Comparison of ENCODE assay signal across 37 cellular contexts in genomic region chr9:135764731-135765130, GRCh38.
"Had no signal": no experiment of that assay in that cellular context is flagged by ENCODE, and none has a peak within 500 bp of the region (broad histone marks: within the 10 kb centered on the region; RNA-seq: fewer than 3 reads in every experiment).

No MANE protein-coding gene starts in this region.

- H3K4me3 ChIP-seq: adrenal gland, body of pancreas, breast epithelium had no signal

- H3K4me1 Mint-ChIP-seq: activated B cell treated with CpG ODN at 0.5 μM for 24 hours; activated CD4-positive, alpha-beta T cell treated with anti-CD3 and anti-CD28 coated beads, Interleukin-2, amount 10 ng/mL, durations not matched to agents 24 days and 14 days; activated naive CD8-positive, alpha-beta T cell treated with anti-CD3 and anti-CD28 coated beads for 36 hours; activated T-helper 17 cell treated with anti-CD3 and anti-CD28 coated beads, Interleukin-2, amount 50 U/mL, for 72 hours had no signal

- H3K27ac ChIP-seq: adrenal gland, body of pancreas, brain microvascular endothelial cell, breast epithelium, VCaP had no signal

- H3K27me3 ChIP-seq: adrenal gland, body of pancreas, brain microvascular endothelial cell had no signal

- H3K9me3 ChIP-seq: adrenal gland had no signal

- H3K4me1 ChIP-seq: adrenal gland, body of pancreas, breast epithelium had no signal

- H3K4me3 Mint-ChIP-seq: activated B cell treated with CpG ODN at 0.5 μM for 24 hours; activated CD4-positive, alpha-beta memory T cell treated with anti-CD3 and anti-CD28 coated beads for 36 hours; activated CD4-positive, alpha-beta T cell treated with anti-CD3 and anti-CD28 coated beads, Interleukin-2, amount 10 ng/mL, durations not matched to agents 24 days and 14 days; activated CD8-positive, alpha-beta T cell treated with anti-CD3 and anti-CD28 coated beads for 36 hours; activated naive CD4-positive, alpha-beta T cell treated with anti-CD3 and anti-CD28 coated beads for 36 hours; activated naive CD8-positive, alpha-beta T cell treated with anti-CD3 and anti-CD28 coated beads for 36 hours; activated T-cell treated with anti-CD3 and anti-CD28 coated beads, Interleukin-2, amount 50 U/mL, for 4 hours; activated T-cell treated with anti-CD3 and anti-CD28 coated beads, Interleukin-2, amount 50 U/mL, for 72 hours; activated T-helper 1 cell treated with anti-CD3 and anti-CD28 coated beads, Interleukin-12 subunit alpha, Interleukin-12 subunit beta, Interleukin-2, Interleukin-4 antibody, amounts not matched to agents 30 ng/mL and 10 ng/mL and 1 ng/mL, durations not matched to agents 14 hours and 24 hours and 36 hours; activated T-helper 17 cell treated with anti-CD3 and anti-CD28 coated beads, Interleukin-2, amount 50 U/mL, for 72 hours; T-helper 1 cell treated with Interleukin-12 subunit alpha and Interleukin-12 subunit beta and Interleukin-4 antibody, amounts not matched to agents 30 μg/mL and 1 μg/mL, for 36 hours; T-helper 2 cell treated with Interferon-gamma antibody and Interleukin-4, amounts not matched to agents 5 μg/mL and 100 μg/mL, for 36 hours had no signal

- H3K36me3 Mint-ChIP-seq: activated CD4-positive, alpha-beta memory T cell treated with anti-CD3 and anti-CD28 coated beads for 36 hours; activated naive CD4-positive, alpha-beta T cell treated with anti-CD3 and anti-CD28 coated beads, Interleukin-2, amount 50 U/mL, for 72 hours; activated naive CD8-positive, alpha-beta T cell treated with anti-CD3 and anti-CD28 coated beads for 36 hours had no signal

- H3K27me3 Mint-ChIP-seq: activated B cell treated with CpG ODN at 0.5 μM for 24 hours; activated CD4-positive, alpha-beta T cell treated with anti-CD3 and anti-CD28 coated beads, Interleukin-2, amount 10 ng/mL, durations not matched to agents 24 days and 14 days; activated CD8-positive, alpha-beta T cell treated with anti-CD3 and anti-CD28 coated beads for 36 hours; activated T-helper 17 cell treated with anti-CD3 and anti-CD28 coated beads, Interleukin-2, amount 50 U/mL, for 72 hours had no signal

- H3K27ac Mint-ChIP-seq: activated B cell treated with CpG ODN at 0.5 μM for 24 hours; activated CD4-positive, alpha-beta memory T cell treated with anti-CD3 and anti-CD28 coated beads for 36 hours; activated CD4-positive, alpha-beta T cell treated with anti-CD3 and anti-CD28 coated beads, Interleukin-2, amount 10 ng/mL, durations not matched to agents 24 days and 14 days; activated CD8-positive, alpha-beta T cell treated with anti-CD3 and anti-CD28 coated beads for 36 hours; activated naive CD4-positive, alpha-beta T cell treated with anti-CD3 and anti-CD28 coated beads for 36 hours; activated naive CD4-positive, alpha-beta T cell treated with anti-CD3 and anti-CD28 coated beads, Interleukin-2, amount 50 U/mL, for 72 hours; activated naive CD8-positive, alpha-beta T cell treated with anti-CD3 and anti-CD28 coated beads for 36 hours; activated T-cell treated with anti-CD3 and anti-CD28 coated beads, Interleukin-2, amount 50 U/mL, for 72 hours; activated T-helper 1 cell treated with anti-CD3 and anti-CD28 coated beads, Interleukin-12 subunit alpha, Interleukin-12 subunit beta, Interleukin-2, Interleukin-4 antibody, amounts not matched to agents 30 ng/mL and 10 ng/mL and 1 ng/mL, durations not matched to agents 14 hours and 24 hours and 36 hours; activated T-helper 17 cell treated with anti-CD3 and anti-CD28 coated beads, Interleukin-2, amount 50 U/mL, for 72 hours; T-helper 1 cell treated with Interleukin-12 subunit alpha and Interleukin-12 subunit beta and Interleukin-4 antibody, amounts not matched to agents 30 μg/mL and 1 μg/mL, for 36 hours; T-helper 2 cell treated with Interferon-gamma antibody and Interleukin-4, amounts not matched to agents 5 μg/mL and 100 μg/mL, for 36 hours had no signal

- DNase-seq: activated B cell treated with CpG ODN at 0.5 μM for 24 hours; activated CD4-positive, alpha-beta memory T cell treated with anti-CD3 and anti-CD28 coated beads for 36 hours; activated CD4-positive, alpha-beta T cell treated with anti-CD3 and anti-CD28 coated beads for 4 hours; activated CD4-positive, alpha-beta T cell treated with anti-CD3 and anti-CD28 coated beads, Interleukin-2, amount 10 ng/mL, durations not matched to agents 24 days and 14 days; activated CD4-positive, alpha-beta T cell treated with anti-CD3 and anti-CD28 coated beads, Interleukin-2, amount 50 U/mL, for 1 hour; activated CD4-positive, alpha-beta T cell treated with anti-CD3 and anti-CD28 coated beads, Interleukin-2, amount 50 U/mL, for 4 hours; activated CD4-positive, CD25-positive, alpha-beta regulatory T cell treated with anti-CD3 and anti-CD28 coated beads, Interleukin-2, amount 50 U/mL, for 72 hours; activated CD8-positive, alpha-beta memory T cell treated with anti-CD3 and anti-CD28 coated beads, Interleukin-2, amount 50 U/mL, for 4 hours; activated CD8-positive, alpha-beta T cell treated with anti-CD3 and anti-CD28 coated beads for 36 hours; activated effector memory CD4-positive, alpha-beta T cell treated with anti-CD3 and anti-CD28 coated beads, Interleukin-2, amount 50 U/mL, for 16 hours; activated gamma-delta T cell treated with Interleukin-2 at 50 U/mL for 16 hours; activated naive CD4-positive, alpha-beta T cell; activated naive CD4-positive, alpha-beta T cell treated with anti-CD3 and anti-CD28 coated beads for 36 hours; activated naive CD4-positive, alpha-beta T cell treated with anti-CD3 and anti-CD28 coated beads, Interleukin-2, amount 50 U/mL, for 16 hours; activated naive CD8-positive, alpha-beta T cell treated with anti-CD3 and anti-CD28 coated beads for 36 hours; activated T-cell treated with anti-CD3 and anti-CD28 coated beads for 4 hours; activated T-cell treated with anti-CD3 and anti-CD28 coated beads, Interleukin-2, amount 50 U/mL, for 1 hour; activated T-cell treated with anti-CD3 and anti-CD28 coated beads, Interleukin-2, amount 50 U/mL, for 4 hours; activated T-cell treated with anti-CD3 and anti-CD28 coated beads, Interleukin-2, amount 50 U/mL, for 72 hours; adrenal gland; amniotic stem cell; aorta; body of pancreas; brain microvascular endothelial cell; central memory CD4-positive, alpha-beta T cell; T-helper 1 cell; T-helper 2 cell; T-helper 9 cell had no signal

- FAIRE-seq: astrocyte, TTC549 had no signal

- H3K36me3 ChIP-seq: adrenal gland, brain microvascular endothelial cell, breast epithelium had no signal

- H3K9me3 Mint-ChIP-seq: activated naive CD4-positive, alpha-beta T cell treated with anti-CD3 and anti-CD28 coated beads, Interleukin-2, amount 50 U/mL, for 72 hours; activated T-cell treated with anti-CD3 and anti-CD28 coated beads, Interleukin-2, amount 50 U/mL, for 4 hours; activated T-helper 17 cell treated with anti-CD3 and anti-CD28 coated beads, Interleukin-2, amount 50 U/mL, for 72 hours; T-helper 2 cell treated with Interferon-gamma antibody and Interleukin-4, amounts not matched to agents 5 μg/mL and 100 μg/mL, for 36 hours had no signal
